25 cellular contexts compared by ENCODE assay signal in genomic region chr6:3315841-3316240, GRCh38.
"Had no signal": no experiment of that assay in that cellular context is flagged by ENCODE, and none has a peak within 500 bp of the region (broad histone marks: within the 10 kb centered on the region; RNA-seq: fewer than 3 reads in every experiment).

No MANE protein-coding gene starts in this region.

- H3K27me3 ChIP-seq: adrenal gland, breast epithelium, dorsolateral prefrontal cortex, foreskin keratinocyte, suprapubic skin, tibial nerve had no signal

- H3K27ac ChIP-seq: adrenal gland, breast epithelium, coronary artery, dorsolateral prefrontal cortex, foreskin keratinocyte, left ventricle myocardium inferior, suprapubic skin, tibial nerve, VCaP had no signal

- H3K27me3 Mint-ChIP-seq: activated naive CD8-positive, alpha-beta T cell treated with anti-CD3 and anti-CD28 coated beads for 36 hours had no signal

- H3K36me3 Mint-ChIP-seq: activated naive CD8-positive, alpha-beta T cell treated with anti-CD3 and anti-CD28 coated beads for 36 hours had no signal

- DNase-seq: activated CD4-positive, alpha-beta T cell treated with anti-CD3 and anti-CD28 coated beads for 4 hours; activated CD4-positive, alpha-beta T cell treated with anti-CD3 and anti-CD28 coated beads, Interleukin-2, amount 50 U/mL, for 4 hours; activated CD8-positive, alpha-beta memory T cell treated with anti-CD3 and anti-CD28 coated beads for 24 hours; activated effector memory CD4-positive, alpha-beta T cell treated with Interleukin-2 at 50 U/mL for 16 hours; activated naive CD4-positive, alpha-beta T cell treated with Interleukin-2 at 50 U/mL for 16 hours; activated naive CD8-positive, alpha-beta T cell treated with anti-CD3 and anti-CD28 coated beads for 36 hours; effector memory CD4-positive, alpha-beta T cell; foreskin keratinocyte; left ventricle myocardium inferior; mesendoderm; stimulated activated naive CD4-positive, alpha-beta T cell; T-helper 9 cell had no signal

- H3K4me3 ChIP-seq: adrenal gland, breast epithelium, coronary artery, dorsolateral prefrontal cortex, left ventricle myocardium inferior, lung, suprapubic skin, tibial nerve had no signal

- FAIRE-seq: astrocyte, endothelial cell of umbilical vein, TTC549 had no signal

- H3K36me3 ChIP-seq: adrenal gland, breast epithelium, left ventricle myocardium inferior had no signal

- H3K4me3 Mint-ChIP-seq: activated naive CD8-positive, alpha-beta T cell treated with anti-CD3 and anti-CD28 coated beads for 36 hours; nephron had no signal

- ATAC-seq: foreskin keratinocyte had no signal

- H3K27ac Mint-ChIP-seq: activated naive CD8-positive, alpha-beta T cell treated with anti-CD3 and anti-CD28 coated beads for 36 hours; nephron; progenitor cell of endocrine pancreas had no signal

- H3K9me3 Mint-ChIP-seq: activated naive CD8-positive, alpha-beta T cell treated with anti-CD3 and anti-CD28 coated beads for 36 hours; nephron had no signal
